8 cellular contexts compared by ENCODE assay signal in the genomic region with DNA sequence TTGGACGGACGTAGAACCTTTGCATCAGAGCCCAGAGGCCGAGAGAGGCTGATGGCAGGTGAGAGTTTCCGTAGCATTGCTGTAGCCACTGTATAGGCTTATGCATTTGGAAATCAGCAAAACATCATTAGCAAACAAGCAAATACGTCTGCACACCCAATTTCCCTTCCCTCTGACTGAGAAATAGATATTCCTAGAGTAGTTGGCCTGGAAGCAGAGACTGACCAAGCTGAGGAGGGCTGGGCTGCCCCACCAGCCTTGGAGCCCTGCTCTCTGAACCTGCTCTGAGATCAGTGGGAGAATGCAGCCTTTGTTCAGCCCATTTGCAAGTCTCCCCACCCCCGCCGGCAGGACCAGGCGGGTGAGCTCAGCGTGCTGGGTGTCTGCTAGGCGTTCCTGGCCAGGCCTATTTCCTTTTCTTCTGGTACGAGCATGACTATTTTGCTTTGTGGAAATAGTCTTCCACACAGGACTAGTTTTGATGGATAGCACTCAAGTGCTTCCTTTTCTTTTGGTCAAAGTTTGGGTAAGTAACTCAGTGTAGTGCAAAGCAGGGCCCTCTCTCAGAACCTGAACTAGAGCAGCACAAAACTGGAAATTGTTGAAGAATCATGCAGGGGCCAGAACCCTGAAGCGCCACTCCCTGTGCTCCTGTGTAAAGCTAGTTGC. TPM values are rescaled to one million over a fixed set of nuclear protein-coding genes. Genes with fewer than 3 reads are reported as not detected.
DNase-seq lines count a peak whose midpoint lies in the region; ATAC-seq lines count a peak whose summit lies in the region.

No MANE protein-coding gene starts in this region.

- peak overlapping the region; percentile 28 for H3K4me3 ChIP-seq in naive thymus-derived CD4-positive, alpha-beta T cell (ENCODE audit: low read length)

- H3K27me3 Mint-ChIP-seq in effector memory CD8-positive, alpha-beta T cell, result no peaks in the 10 kb centered on the region
- no peaks in the 10 kb centered on the region for H3K27me3 Mint-ChIP-seq in naive thymus-derived CD4-positive, alpha-beta T cell

- POLR2A ChIA-PET in naive thymus-derived CD4-positive, alpha-beta T cell (lab: Charles Lee), result interaction anchor here (0.6 to 8.4 kb wide), 8 partner anchors 20 to 297 kb away, joined by 3 to 104 read pairs (median 4); partner anchors contain the start of gene RNF149

- peak; percentile 88 for DNase-seq in Ammon's horn (ENCODE audit: low spot score)
- peak; percentile 44 to 49 for DNase-seq in activated CD4-positive, alpha-beta T cell treated with anti-CD3 and anti-CD28 coated beads for 4 hours
- DNase-seq in effector memory CD8-positive, alpha-beta T cell, result no peak
- DNase-seq in naive thymus-derived CD4-positive, alpha-beta T cell, result peak in 2 of 9 donors; percentile 27 to 35
- DNase-seq in OCI-M1 (lab: John Stamatoyannopoulos, UW), result no peak

- no peaks in the 10 kb centered on the region for H3K36me3 Mint-ChIP-seq in effector memory CD8-positive, alpha-beta T cell (ENCODE audit: insufficient read depth)
- peaks cover 0 to 1% (median 0%) of the 10 kb centered on the region in 5 donors for H3K36me3 Mint-ChIP-seq in naive thymus-derived CD4-positive, alpha-beta T cell

- intact Hi-C loops in naive thymus-derived CD4-positive, alpha-beta T cell (cut with micrococcal nuclease), result loop anchor here in 1 of 2 donors (5.0 kb wide), 2 partner anchors 33 to 367 kb away; partner anchors contain the start of gene MAP4K4

- H3K36me3 ChIP-seq in naive thymus-derived CD4-positive, alpha-beta T cell (ENCODE audit: control insufficient read depth in 2 of 3, insufficient read depth in 3 of 3, low read length in 3 of 3), result no peaks in the 10 kb centered on the region

- peak overlapping the region; percentile 18 to 38 for H3K4me3 Mint-ChIP-seq in effector memory CD8-positive, alpha-beta T cell
- peak overlapping the region in 6 of 10 donors; percentile 50 to 74 (median 64) for H3K4me3 Mint-ChIP-seq in naive thymus-derived CD4-positive, alpha-beta T cell

- no peaks in the 10 kb centered on the region for H3K27me3 ChIP-seq in naive thymus-derived CD4-positive, alpha-beta T cell (ENCODE audit: control insufficient read depth in 2 of 2, insufficient read depth in 2 of 2, low read length in 2 of 2)

- H3K27ac ChIP-seq in naive thymus-derived CD4-positive, alpha-beta T cell (ENCODE audit: low read depth, low read length), result peak overlapping the region; percentile 50

- CTCF ChIA-PET in naive thymus-derived CD4-positive, alpha-beta T cell (lab: Charles Lee), result interaction anchor here (0.5 to 6.2 kb wide), 3 partner anchors 11 to 95 kb away, joined by 5 to 49 read pairs (median 9); partner anchors contain the start of gene RNF149

- no peaks in the 10 kb centered on the region for H3K9me3 Mint-ChIP-seq in effector memory CD8-positive, alpha-beta T cell
- peaks cover 0 to 2% (median 0%) of the 10 kb centered on the region in 11 donors for H3K9me3 Mint-ChIP-seq in naive thymus-derived CD4-positive, alpha-beta T cell

- H3K4me1 ChIP-seq in naive thymus-derived CD4-positive, alpha-beta T cell (ENCODE audit: control insufficient read depth in 2 of 2, insufficient read depth in 2 of 2, low read length in 2 of 2), result peaks cover 34 to 74% of the 10 kb centered on the region in 2 donors

- ATAC-seq in effector memory CD8-positive, alpha-beta T cell (replicated peaks), result peak; percentile 14
- ATAC-seq in naive thymus-derived CD4-positive, alpha-beta T cell, result peak; percentile 34
- ATAC-seq in HG03439 (IDR thresholded peaks at IDR 0.05; ENCODE audit: unreplicated experiment), result no peak
- ATAC-seq in HG03095 (IDR thresholded peaks at IDR 0.05; ENCODE audit: unreplicated experiment), result no peak
- ATAC-seq in HG03521 (IDR thresholded peaks at IDR 0.05; ENCODE audit: unreplicated experiment), result no peak

- no peak overlapping the region for H3K27ac Mint-ChIP-seq in effector memory CD8-positive, alpha-beta T cell
- peak overlapping the region in 4 of 9 donors; percentile 79 to 89 (median 81) for H3K27ac Mint-ChIP-seq in naive thymus-derived CD4-positive, alpha-beta T cell

- peaks cover 14 to 15% of the 10 kb centered on the region in 2 donors for H3K4me1 Mint-ChIP-seq in effector memory CD8-positive, alpha-beta T cell (ENCODE audit: low read depth in 2 of 2)
- peaks cover 13 to 32% (median 28%) of the 10 kb centered on the region in 7 donors for H3K4me1 Mint-ChIP-seq in naive thymus-derived CD4-positive, alpha-beta T cell

- H3K9me3 ChIP-seq in naive thymus-derived CD4-positive, alpha-beta T cell (ENCODE audit: control insufficient read depth in 2 of 3, low read length in 3 of 3), result peaks cover 0 to 4% (median 0%) of the 10 kb centered on the region in 3 experiments

RNA-seq across cellular contexts. Expression of gene RNF149, which starts 21.9 kb away (rescaled TPM):
- 100 to 1,000 TPM in 4 of 5 experiments, 10 to 100 TPM in 1; 88.9 to 159 (median 114) TPM for total RNA-seq in naive thymus-derived CD4-positive, alpha-beta T cell
- 10 to 100 TPM; 45.2 to 52.6 TPM for polyA plus RNA-seq in naive thymus-derived CD4-positive, alpha-beta T cell

RNA-seq across cellular contexts. Expression of gene CREG2, which starts 56.9 kb away (rescaled TPM):
- total RNA-seq in naive thymus-derived CD4-positive, alpha-beta T cell, result under 1 TPM in 1 of 5 experiments, not detected in 4; 0.56 TPM
- polyA plus RNA-seq in naive thymus-derived CD4-positive, alpha-beta T cell, result not detected

Comparison
In these comparisons a context has a peak if more than half of its experiments do, and no peak if none do; other contexts are left out.
1. DNase-seq: peak in Ammon's horn (single experiment) and activated CD4-positive, alpha-beta T cell treated with anti-CD3 and anti-CD28 coated beads for 4 hours (2 of 2); none in effector memory CD8-positive, alpha-beta T cell (0 of 3) and OCI-M1 (single experiment).
2. ATAC-seq: peak in effector memory CD8-positive, alpha-beta T cell (single experiment) and naive thymus-derived CD4-positive, alpha-beta T cell (single experiment); none in HG03439 (single experiment), HG03095 (single experiment) and HG03521 (single experiment).